8 cellular contexts compared by ENCODE assay signal in the genomic region with DNA sequence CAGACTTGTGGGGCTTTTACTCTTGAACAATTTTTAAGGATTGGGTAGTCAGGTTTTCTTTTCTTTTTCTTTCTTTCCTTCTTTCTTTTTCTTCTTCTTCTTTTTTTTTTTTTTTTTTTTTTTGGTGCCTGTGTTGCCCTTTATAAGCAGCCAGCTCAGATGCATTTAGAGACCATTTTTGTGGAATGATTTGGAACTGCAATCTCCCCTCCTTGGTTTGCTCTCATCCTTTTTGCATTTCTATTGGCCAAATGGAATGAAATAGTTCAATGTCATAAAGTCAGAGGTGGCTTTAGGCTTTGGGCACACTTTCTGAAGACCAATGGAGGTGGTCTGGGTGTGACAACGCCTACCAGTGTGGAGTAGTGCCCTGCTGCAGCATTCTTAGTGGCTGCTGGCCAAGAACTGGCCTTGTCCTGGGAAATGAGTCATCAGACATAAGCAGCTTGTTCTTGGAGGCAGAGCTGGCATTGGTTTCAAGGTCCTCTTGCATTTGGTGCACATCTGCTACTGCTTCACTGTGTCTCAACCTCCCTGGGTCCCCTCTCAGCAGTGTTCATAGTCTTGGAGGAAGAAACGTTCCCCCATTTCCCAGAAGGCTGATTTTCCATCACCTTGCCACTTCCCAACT.
DNase-seq lines count a peak whose midpoint lies in the region; ATAC-seq, FAIRE-seq and TF ChIP-seq lines count a peak whose summit lies in the region.

No MANE protein-coding gene starts in this region.

- WGBS in A549 (ENCODE audit: missing lambda C conversion rate) = 3% methylated on average over 2 of the region's 2 CpGs

- FAIRE-seq in A549 (lab: Jason Lieb, UNC) (no peak), H54 (lab: Jason Lieb, UNC) (peak; percentile 78)

- ATAC-seq in A549 = peak; percentile 70 to 74; a peak in 5 of 6 replicates
- no peak for ATAC-seq in HG03521 (IDR thresholded peaks at IDR 0.05; ENCODE audit: unreplicated experiment)
- no peak for ATAC-seq in GM19467 (IDR thresholded peaks at IDR 0.05; ENCODE audit: unreplicated experiment)

- DNase-seq in A549 (ENCODE audit: low read depth in 1 of 2, low spot score in 1 of 2) (peak in 1 of 2 experiments; percentile 35), H54 (ENCODE audit: insufficient read length, low spot score) (peak; percentile 21), kidney epithelial cell (ENCODE audit: low read depth) (peak; percentile 23), NCI-H187 treated with DMSO at 0.1 percent for 48 hours (lab: John Stamatoyannopoulos, UW) (no peak), NCI-H128 (lab: John Stamatoyannopoulos, UW; ENCODE audit: unreplicated experiment) (no peak)

- no peaks in the 10 kb centered on the region for H3K9me3 ChIP-seq in A549

- CTCF ChIA-PET in A549 (lab: Yijun Ruan, JAX) = interaction anchor here (0.6 to 2.2 kb wide), 7 partner anchors 8 to 133 kb away, joined by 3 to 10 read pairs (median 3); no protein-coding TSS in a partner anchor

- TF ChIP-seq EP300 in A549 (IDR thresholded peaks at IDR 0.05) = no peak

- H3K36me3 ChIP-seq in kidney epithelial cell (ENCODE audit: control insufficient read depth, insufficient read depth, low read length) = no peaks in the 10 kb centered on the region

- H3K4me3 ChIP-seq in A549 (no peak overlapping the region), kidney epithelial cell (ENCODE audit: low read depth, low read length) (no peak overlapping the region)

- no peak overlapping the region for H3K27ac ChIP-seq in A549
- peak overlapping the region; percentile 73 for H3K27ac ChIP-seq in angular gyrus (ENCODE audit: low read depth, low read length)

- H3K27me3 ChIP-seq in kidney epithelial cell (ENCODE audit: control insufficient read depth, insufficient read depth, low read length) = no peaks in the 10 kb centered on the region

- H3K4me2 ChIP-seq in A549 = 0 out of 3 replicates have a peak overlapping the region, but pooled peaks have one; percentile 21

- TF ChIP-seq RAD21 in A549 (conservative IDR thresholded peaks at IDR 0.05 in 1 of 2, IDR thresholded peaks at IDR 0.05 in 1 of 2) = no peak

- POLR2A ChIA-PET in A549 (lab: Yijun Ruan, JAX) = no interaction called here

- TF ChIP-seq POLR2A in A549 (IDR thresholded peaks at IDR 0.05; ENCODE audit: low read length) (no peak), H54 (IDR thresholded peaks at IDR 0.05; ENCODE audit: low read depth, low read length) (no peak)

- TF ChIP-seq CTCF in A549 (IDR thresholded peaks at IDR 0.05) = no peak
- no peak for TF ChIP-seq CTCF in kidney epithelial cell (IDR thresholded peaks at IDR 0.05; ENCODE audit: insufficient read depth, low read length, poor library complexity, severe bottlenecking)

- H3K4me1 ChIP-seq in A549 = peaks cover 18% of the 10 kb centered on the region

TF ChIP-seq in A549, 52 proteins besides CTCF, POLR2A, EP300 and RAD21:
- TF ChIP-seq, protein P1, sequence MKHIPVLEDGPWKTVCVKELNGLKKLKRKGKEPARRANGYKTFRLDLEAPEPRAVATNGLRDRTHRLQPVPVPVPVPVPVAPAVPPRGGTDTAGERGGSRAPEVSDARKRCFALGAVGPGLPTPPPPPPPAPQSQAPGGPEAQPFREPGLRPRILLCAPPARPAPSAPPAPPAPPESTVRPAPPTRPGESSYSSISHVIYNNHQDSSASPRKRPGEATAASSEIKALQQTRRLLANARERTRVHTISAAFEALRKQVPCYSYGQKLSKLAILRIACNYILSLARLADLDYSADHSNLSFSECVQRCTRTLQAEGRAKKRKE (CRISPR knock-in tag; IDR thresholded peaks at IDR 0.05; ENCODE audit: low read depth) = no peak
- TF ChIP-seq FOSL2 (IDR thresholded peaks at IDR 0.05) (peak; percentile 37; the same call in 1 of the 2 replicates), FOSL2 (CRISPR knock-in tag; IDR thresholded peaks at IDR 0.05) (peak; percentile 53)
TF ChIP-seq in A549: peak in this region for 1.

Comparison
In these comparisons a context has a peak if more than half of its experiments do, and no peak if none do; other contexts are left out.
1. ATAC-seq: peak in A549 (2 of 2); none in HG03521 (single experiment) and GM19467 (single experiment).
2. DNase-seq: peak in H54 (single experiment) and kidney epithelial cell (single experiment); none in NCI-H187 treated with DMSO at 0.1 percent for 48 hours (single experiment) and NCI-H128 (single experiment).